ENCODE assay signal across 10 cellular contexts in genomic region chr17:1710807-1711553, GRCh38. TPM values are rescaled to one million over a fixed set of nuclear protein-coding genes. Genes with fewer than 3 reads are reported as not detected.
DNase-seq lines count a peak whose midpoint lies in the region; TF ChIP-seq lines count a peak whose summit lies in the region.
"Had no signal": no experiment of that assay in that cellular context is flagged by ENCODE, and none has a peak within 500 bp of the region (broad histone marks: within the 10 kb centered on the region; RNA-seq: fewer than 3 reads in every experiment).

No MANE protein-coding gene starts in this region.

- H4K8ac ChIP-seq in mesendoderm (ENCODE audit: low read depth, low read length) = no peak overlapping the region

- TF ChIP-seq CTCF in cardiac muscle cell (IDR thresholded peaks at IDR 0.05; ENCODE audit: low read depth, low read length) = no peak
- no peak for TF ChIP-seq CTCF in choroid plexus epithelial cell (conservative IDR thresholded peaks at IDR 0.05; ENCODE audit: low read depth, low read length)
- TF ChIP-seq CTCF in uterus (IDR thresholded peaks at IDR 0.05) = no peak

- peak overlapping the region; percentile 63 for H3K4me2 ChIP-seq in mesendoderm (ENCODE audit: low read length)

- H3K18ac ChIP-seq in mesendoderm (ENCODE audit: low read length) = no peak overlapping the region

- H3K9me3 ChIP-seq in cardiac muscle cell (ENCODE audit: low read depth) = no peaks in the 10 kb centered on the region
- no peaks in the 10 kb centered on the region for H3K9me3 ChIP-seq in uterus

- peaks cover 2% of the 10 kb centered on the region for H3K79me2 ChIP-seq in mesendoderm (ENCODE audit: control insufficient read depth, insufficient read depth, low read length)

- peak in 1 of 2 donors; percentile 49 for DNase-seq in cardiac muscle cell (ENCODE audit: low read depth in 1 of 2, low spot score in 1 of 2)
- DNase-seq in cardiac septum (ENCODE audit: low spot score) = no peak
- DNase-seq in choroid plexus epithelial cell (ENCODE audit: low read depth) = no peak
- DNase-seq in mesendoderm = peak; percentile 68
- no peak for DNase-seq in uterus
- DNase-seq in SK-N-DZ (ENCODE audit: low spot score) = no peak
- no peak for DNase-seq in DMS79 (lab: John Stamatoyannopoulos, UW)
- DNase-seq in NOMO-1 treated with DMSO at 0.1 percent for 48 hours (lab: John Stamatoyannopoulos, UW; ENCODE audit: unreplicated experiment) = no peak
- DNase-seq: DND-41; stimulated activated CD4-positive, alpha-beta T cell treated with anti-CD3 and anti-CD28 coated beads, Interleukin-4, amount 100 ng/mL, for 1 hour had no signal

- H3K27ac ChIP-seq in cardiac muscle cell (no peak overlapping the region), mesendoderm (ENCODE audit: low read depth, low read length) (no peak overlapping the region), uterus (peak overlapping the region; percentile 70 to 82)

- WGBS in mesendoderm (ENCODE audit: extremely low coverage, insufficient coverage, low lambda C conversion rate) = no CpG with 5 or more reads among the region's 14 CpGs

- H3K4ac ChIP-seq in mesendoderm (ENCODE audit: low read depth, low read length) = no peak overlapping the region

- no peak overlapping the region for H2BK120ac ChIP-seq in mesendoderm (ENCODE audit: low read depth, low read length)

- intact Hi-C loops in cardiac septum (cut with DNase I) (loop anchor here (10.0 kb wide), 1 partner anchor 314 kb away; the partner anchor contains the start of gene RTN4RL1), uterus (cut with DNase I; ENCODE audit: low total_unique reads) (no loop called here)

- no peaks in the 10 kb centered on the region for H3K27me3 ChIP-seq in cardiac muscle cell
- no peaks in the 10 kb centered on the region for H3K27me3 ChIP-seq in mesendoderm (ENCODE audit: insufficient read depth, low read length, poor library complexity)
- H3K27me3 ChIP-seq in uterus = no peaks in the 10 kb centered on the region

- no peak overlapping the region for H2BK5ac ChIP-seq in mesendoderm (ENCODE audit: low read length)

- no peak overlapping the region for H2BK15ac ChIP-seq in mesendoderm (replicated peaks; ENCODE audit: low read depth)

- no peak for TF ChIP-seq POLR2A in uterus (IDR thresholded peaks at IDR 0.05)

- H3K4me3 ChIP-seq in cardiac muscle cell (peak overlapping the region; percentile 62), choroid plexus epithelial cell (ENCODE audit: low read depth, low read length) (peak overlapping the region; percentile 65), mesendoderm (ENCODE audit: low read length) (peak overlapping the region; percentile 43), uterus (peak overlapping the region; percentile 45 to 63)

- no peak overlapping the region for H2AK5ac ChIP-seq in mesendoderm (ENCODE audit: low read length)

- H3K36me3 ChIP-seq in cardiac muscle cell (no peaks in the 10 kb centered on the region), mesendoderm (ENCODE audit: control insufficient read depth, insufficient read depth, low read length) (no peaks in the 10 kb centered on the region), uterus (no peaks in the 10 kb centered on the region)

- H4K5ac ChIP-seq in mesendoderm (ENCODE audit: low read length) = no peak overlapping the region

- peak overlapping the region; percentile 77 for H3K9ac ChIP-seq in mesendoderm (ENCODE audit: low read length)

- H3K79me1 ChIP-seq in mesendoderm (ENCODE audit: low read length) = peaks cover 5% of the 10 kb centered on the region

- H3K23ac ChIP-seq in mesendoderm (ENCODE audit: low read length) = no peak overlapping the region

- peak overlapping the region; percentile 89 for H3K56ac ChIP-seq in mesendoderm (ENCODE audit: low read length)

- H3K4me1 ChIP-seq in cardiac muscle cell (ENCODE audit: low read depth) = peaks cover 5% of the 10 kb centered on the region
- H3K4me1 ChIP-seq in mesendoderm (ENCODE audit: control insufficient read depth, low read depth, low read length) = no peaks in the 10 kb centered on the region
- H3K4me1 ChIP-seq in uterus = peaks cover 0 to 8% of the 10 kb centered on the region in 2 donors

RNA-seq across cellular contexts. Expression of gene TLCD2, which starts 0.8 kb away (rescaled TPM):
- total RNA-seq in cardiac muscle cell (2.1 and 3.1 TPM in 2 replicates), cardiac septum (2.6 TPM), uterus (1 to 10 TPM in 3 of 4 donors, under 1 TPM in 1; 0.88 to 8.0 (median 5.4) TPM)
- polyA plus RNA-seq in cardiac muscle cell = 0.89 and 1.4 TPM in 2 replicates
- polyA plus RNA-seq in mesendoderm (2013, experiment 1 of 2) = 0.52 TPM
- 0.50 TPM for polyA plus RNA-seq in mesendoderm (2013, experiment 2 of 2)
- polyA plus RNA-seq in SK-N-DZ (2014; cell fraction: cytosol; rRNA removed) = 0.12 and 0.44 TPM in 2 replicates
- 0.15 and 0.43 TPM in 2 replicates for polyA plus RNA-seq in SK-N-DZ (2014; cell fraction: nucleus; rRNA removed)

RNA-seq across cellular contexts. Expression of gene WDR81, which starts 13.5 kb away (rescaled TPM):
- total RNA-seq in cardiac muscle cell (14.2 and 23.1 TPM in 2 replicates), cardiac septum (7.2 TPM), uterus (10 to 100 TPM; 23.6 to 40.7 (median 29.9) TPM)
- polyA plus RNA-seq in cardiac muscle cell = 7.4 and 9.5 TPM in 2 replicates
- 6.6 TPM for polyA plus RNA-seq in mesendoderm (2013, experiment 1 of 2)
- 5.6 TPM for polyA plus RNA-seq in mesendoderm (2013, experiment 2 of 2)
- 21.5 and 24.9 TPM in 2 replicates for polyA plus RNA-seq in SK-N-DZ (2014; cell fraction: cytosol; rRNA removed)
- polyA plus RNA-seq in SK-N-DZ (2014; cell fraction: nucleus; rRNA removed) = 42.6 and 48.5 TPM in 2 replicates

RNA-seq across cellular contexts. Expression of gene PRPF8, which starts 26.3 kb away (rescaled TPM):
- total RNA-seq in cardiac muscle cell (118 and 137 TPM in 2 replicates), cardiac septum (162 TPM), uterus (100 to 1,000 TPM; 123 to 413 (median 243) TPM)
- 170 and 182 TPM in 2 replicates for polyA plus RNA-seq in cardiac muscle cell
- 158 TPM for polyA plus RNA-seq in mesendoderm (2013, experiment 1 of 2)
- polyA plus RNA-seq in mesendoderm (2013, experiment 2 of 2) = 144 TPM
- polyA plus RNA-seq in SK-N-DZ (2014; cell fraction: cytosol; rRNA removed) = 121 and 134 TPM in 2 replicates
- polyA plus RNA-seq in SK-N-DZ (2014; cell fraction: nucleus; rRNA removed) = 125 and 219 TPM in 2 replicates

RNA-seq across cellular contexts. Expression of gene SERPINF2, which starts 31.7 kb away (rescaled TPM):
- total RNA-seq in cardiac muscle cell (2.2 TPM in 1 of 2 replicates, not detected in the other), cardiac septum (1.2 TPM), uterus (10 to 100 TPM in 2 of 4 donors, 1 to 10 TPM in 1, under 1 TPM in 1; 0.83 to 21.5 (median 10.0) TPM)
- polyA plus RNA-seq in cardiac muscle cell = not detected in 2 replicates
- polyA plus RNA-seq in mesendoderm (2013, experiment 1 of 2) = 0.34 TPM
- 0.31 TPM for polyA plus RNA-seq in mesendoderm (2013, experiment 2 of 2)
- 0.32 and 0.53 TPM in 2 replicates for polyA plus RNA-seq in SK-N-DZ (2014; cell fraction: cytosol; rRNA removed)
- 0.65 and 1.1 TPM in 2 replicates for polyA plus RNA-seq in SK-N-DZ (2014; cell fraction: nucleus; rRNA removed)

RNA-seq across cellular contexts. Expression of gene SERPINF1, which starts 50.9 kb away (rescaled TPM):
- total RNA-seq in cardiac muscle cell (102 and 134 TPM in 2 replicates), cardiac septum (163 TPM), uterus (100 to 1,000 TPM; 217 to 567 (median 435) TPM)
- polyA plus RNA-seq in cardiac muscle cell = 73.1 and 109 TPM in 2 replicates
- polyA plus RNA-seq in mesendoderm (2013, experiment 1 of 2) = 18.6 TPM
- 19.8 TPM for polyA plus RNA-seq in mesendoderm (2013, experiment 2 of 2)
- polyA plus RNA-seq in SK-N-DZ (2014; cell fraction: cytosol; rRNA removed) = 458 and 511 TPM in 2 replicates
- 288 and 352 TPM in 2 replicates for polyA plus RNA-seq in SK-N-DZ (2014; cell fraction: nucleus; rRNA removed)

Comparison
In these comparisons a context has a peak if more than half of its experiments do, and no peak if none do; other contexts are left out.
1. H3K27ac ChIP-seq: peak in uterus (2 of 2); none in cardiac muscle cell (single experiment) and mesendoderm (single experiment).
2. Peak in every context shown above with its lines, with median percentiles within 50 percentile points of each other: H3K4me3 ChIP-seq.